In genomic region chrX:21998037-21998436, GRCh38 we compare ENCODE assay signal across 32 cellular contexts. TPM values are rescaled to one million over a fixed set of nuclear protein-coding genes. Genes with fewer than 3 reads are reported as not detected.
"Had no signal": no experiment of that assay in that cellular context is flagged by ENCODE, and none has a peak within 500 bp of the region (broad histone marks: within the 10 kb centered on the region; RNA-seq: fewer than 3 reads in every experiment).

No MANE protein-coding gene starts in this region.

- H3K4me3 ChIP-seq: ovary, prostate gland, skin epidermis, testis, transverse colon had no signal

- H3K4me3 Mint-ChIP-seq: activated CD4-positive, alpha-beta T cell treated with anti-CD3 and anti-CD28 coated beads, Interleukin-2, amount 10 ng/mL, durations not matched to agents 7 days and 5 days; activated naive CD4-positive, alpha-beta T cell treated with anti-CD3 and anti-CD28 coated beads, Interleukin-2, amount 50 U/mL, for 24 hours; activated T-helper 17 cell treated with anti-CD3 and anti-CD28 coated beads, Interleukin-2, amount 50 U/mL, for 72 hours; brain; memory B cell; naive thymus-derived CD8-positive, alpha-beta T cell had no signal

- H3K27ac ChIP-seq: ovary, prostate gland, skin epidermis, testis, transverse colon, WERI-Rb-1 had no signal

- H3K9me3 Mint-ChIP-seq: activated CD4-positive, alpha-beta T cell treated with anti-CD3 and anti-CD28 coated beads, Interleukin-2, amount 10 ng/mL, durations not matched to agents 7 days and 5 days; activated naive CD4-positive, alpha-beta T cell treated with anti-CD3 and anti-CD28 coated beads, Interleukin-2, amount 50 U/mL, for 24 hours; activated T-helper 17 cell treated with anti-CD3 and anti-CD28 coated beads, Interleukin-2, amount 50 U/mL, for 72 hours; memory B cell; naive thymus-derived CD8-positive, alpha-beta T cell had no signal

- H3K9me3 ChIP-seq: ovary, prostate gland, testis, transverse colon had no signal

- DNase-seq: activated CD4-positive, alpha-beta T cell treated with anti-CD3 and anti-CD28 coated beads, Interleukin-2, amount 10 ng/mL, durations not matched to agents 7 days and 5 days; activated CD8-positive, alpha-beta memory T cell treated with anti-CD3 and anti-CD28 coated beads, Interleukin-2, amount 50 U/mL, for 4 hours; activated gamma-delta T cell treated with Interleukin-2 at 50 U/mL for 16 hours; activated T-cell treated with anti-CD3 and anti-CD28 coated beads, Interleukin-2, amount 50 U/mL, for 1 hour; aorta; caudate nucleus; cortex of kidney; foreskin fibroblast; head of caudate nucleus; hippocampal formation; kidney; left colon; naive thymus-derived CD8-positive, alpha-beta T cell; ovary; retina; stimulated activated CD4-positive, alpha-beta T cell treated with anti-CD3 and anti-CD28 coated beads, Interleukin-12 subunit alpha, Interleukin-12 subunit beta, amount 100 ng/mL, for 4 hours; stimulated activated CD4-positive, alpha-beta T cell treated with anti-CD3 and anti-CD28 coated beads, Interleukin-4, amount 100 ng/mL, for 1 hour; stimulated activated naive CD8-positive, alpha-beta T cell treated with anti-CD3 and anti-CD28 coated beads, Interleukin-15, Interleukin-2, amounts not matched to agents 100 U/mL and 50 U/mL, for 24 hours; testis; transverse colon; WERI-Rb-1 had no signal

- H3K36me3 ChIP-seq: ovary, prostate gland, transverse colon had no signal

- H3K4me1 Mint-ChIP-seq: activated T-helper 17 cell treated with anti-CD3 and anti-CD28 coated beads, Interleukin-2, amount 50 U/mL, for 72 hours had no signal

- H3K4me1 ChIP-seq: prostate gland, testis, transverse colon had no signal

- ATAC-seq: activated CD4-positive, CD25-positive, alpha-beta regulatory T cell treated with anti-CD3 and anti-CD28 coated beads, Interleukin-2, amount 50 U/mL, for 24 hours; activated T-helper 17 cell treated with anti-CD3 and anti-CD28 coated beads, Interleukin-2, amount 50 U/mL, for 72 hours; esophagus mucosa; left colon; naive thymus-derived CD8-positive, alpha-beta T cell; sciatic nerve; stimulated activated naive CD8-positive, alpha-beta T cell treated with anti-CD3 and anti-CD28 coated beads, Interleukin-15, Interleukin-2, amounts not matched to agents 100 U/mL and 50 U/mL, for 24 hours had no signal

- FAIRE-seq: kidney, TTC549, urothelium cell line had no signal

- H3K27me3 Mint-ChIP-seq: activated CD4-positive, alpha-beta T cell treated with anti-CD3 and anti-CD28 coated beads, Interleukin-2, amount 10 ng/mL, durations not matched to agents 7 days and 5 days; activated naive CD4-positive, alpha-beta T cell treated with anti-CD3 and anti-CD28 coated beads, Interleukin-2, amount 50 U/mL, for 24 hours; activated T-helper 17 cell treated with anti-CD3 and anti-CD28 coated beads, Interleukin-2, amount 50 U/mL, for 72 hours; brain; memory B cell; naive thymus-derived CD8-positive, alpha-beta T cell had no signal

- H3K27ac Mint-ChIP-seq: activated CD4-positive, alpha-beta T cell treated with anti-CD3 and anti-CD28 coated beads, Interleukin-2, amount 10 ng/mL, durations not matched to agents 7 days and 5 days; activated naive CD4-positive, alpha-beta T cell treated with anti-CD3 and anti-CD28 coated beads, Interleukin-2, amount 50 U/mL, for 24 hours; activated T-helper 17 cell treated with anti-CD3 and anti-CD28 coated beads, Interleukin-2, amount 50 U/mL, for 72 hours; memory B cell; naive thymus-derived CD8-positive, alpha-beta T cell had no signal

- H3K27me3 ChIP-seq: ovary, testis, transverse colon had no signal

RNA-seq across cellular contexts. Expression of gene PHEX, which starts 34.1 kb away (rescaled TPM):
- polyA plus RNA-seq: naive thymus-derived CD8-positive, alpha-beta T cell had no signal
